Comparison of ENCODE assay signal across 29 cellular contexts in the genomic region with DNA sequence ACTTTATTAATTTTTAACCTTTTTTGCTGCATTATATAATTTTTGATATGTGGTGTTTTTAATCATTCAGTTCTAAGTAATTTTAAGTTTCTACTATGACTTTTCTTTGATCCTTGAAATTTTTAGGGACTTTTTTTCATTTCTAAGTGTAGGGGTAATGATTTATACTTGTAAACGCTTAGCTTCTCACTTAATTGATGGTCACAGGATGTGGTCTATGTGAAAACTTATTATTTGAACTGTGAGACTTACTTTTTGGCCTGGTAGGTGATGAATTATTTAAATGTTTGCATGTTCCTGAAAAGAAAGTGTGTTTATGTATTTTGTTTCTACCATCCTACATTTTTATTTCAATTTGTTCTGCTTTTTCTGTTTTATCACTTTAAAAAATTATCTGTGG. TPM values are rescaled to one million over a fixed set of nuclear protein-coding genes. Genes with fewer than 3 reads are reported as not detected.
"Had no signal": no experiment of that assay in that cellular context is flagged by ENCODE, and none has a peak within 500 bp of the region (broad histone marks: within the 10 kb centered on the region; RNA-seq: fewer than 3 reads in every experiment).

No MANE protein-coding gene starts in this region.

- H3K27ac Mint-ChIP-seq: dendritic cell treated with granulocyte-macrophage colony-stimulating factor and Interleukin-4, amounts not matched to agents 40 ng/mL and 50 ng/mL, for 4 days; effector memory CD8-positive, alpha-beta T cell; endodermal cell; mesothelial cell of epicardium had no signal

- H3K4me1 ChIP-seq: colonic mucosa, gastrocnemius medialis had no signal

- H3K36me3 ChIP-seq: colonic mucosa, esophagus squamous epithelium, gastrocnemius medialis, heart right ventricle, left lung, lower lobe of right lung had no signal

- DNase-seq: colonic mucosa; cortex of kidney; effector CD8-positive, alpha-beta T cell; effector memory CD8-positive, alpha-beta T cell; endodermal cell; erythroblast; esophagus squamous epithelium; foreskin fibroblast; foreskin melanocyte; gastrocnemius medialis; glutamatergic neuron; head of caudate nucleus; heart right ventricle; hippocampal formation; left cardiac atrium; left lung; left ventricle myocardium superior; lower lobe of right lung; mesenchymal stem cell; mucosa of descending colon; naive B cell had no signal

- FAIRE-seq: endometrium, islet of Langerhans, keratinocyte had no signal

- H3K27ac ChIP-seq: colonic mucosa, epithelial cell of prostate, esophagus squamous epithelium, gastrocnemius medialis, heart right ventricle had no signal

- H3K9me3 Mint-ChIP-seq: dendritic cell treated with granulocyte-macrophage colony-stimulating factor and Interleukin-4, amounts not matched to agents 40 ng/mL and 50 ng/mL, for 4 days; effector memory CD8-positive, alpha-beta T cell; endodermal cell; mesothelial cell of epicardium; naive B cell had no signal

- H3K4me3 Mint-ChIP-seq: dendritic cell treated with granulocyte-macrophage colony-stimulating factor and Interleukin-4, amounts not matched to agents 40 ng/mL and 50 ng/mL, for 4 days; effector memory CD8-positive, alpha-beta T cell; endodermal cell; mesothelial cell of epicardium had no signal

- H3K27me3 ChIP-seq: colonic mucosa had no signal

- ATAC-seq: effector memory CD8-positive, alpha-beta T cell; esophagus mucosa; gastrocnemius medialis; heart right ventricle; left cardiac atrium; left lung; left ventricle myocardium superior; lower lobe of right lung; mucosa of descending colon had no signal

- H3K9me3 ChIP-seq: colonic mucosa, esophagus squamous epithelium, gastrocnemius medialis, heart right ventricle, left lung, lower lobe of right lung, mucosa of descending colon had no signal

- H3K4me3 ChIP-seq: colonic mucosa, esophagus squamous epithelium, gastrocnemius medialis, heart right ventricle, left lung, lower lobe of right lung, mucosa of descending colon had no signal

- H3K36me3 Mint-ChIP-seq: mesothelial cell of epicardium, naive B cell had no signal

RNA-seq across cellular contexts. Expression of gene ALPL, which starts 17.2 kb away (rescaled TPM):
- total RNA-seq: lung microvascular endothelial cell had no signal
- polyA plus RNA-seq: keratinocyte had no signal
